In genomic region chr15:20783598-20784184, GRCh38 we compare ENCODE assay signal across 8 cellular contexts.
DNase-seq lines count a peak whose midpoint lies in the region; ATAC-seq and TF ChIP-seq lines count a peak whose summit lies in the region.
"Not testable (repeated sequence)": the region's sequence is repeated elsewhere in the genome, so short reads cannot be mapped to it uniquely, and the experiment has no call there.

No MANE protein-coding gene starts in this region.

- POLR2A ChIA-PET in activated CD4-positive, alpha-beta memory T cell treated with anti-CD3 and anti-CD28 coated beads, Interleukin-2, amount 10 ng/mL, durations not matched to agents 7 days and 5 days (lab: Charles Lee), result not testable (repeated sequence)

- H3K27ac ChIP-seq in DND-41 (ENCODE audit: low read length); aorta (ENCODE audit: low read depth in 1 of 2, low read length in 2 of 2): not testable (repeated sequence)

- H4K20me1 ChIP-seq in DND-41 (ENCODE audit: insufficient read depth, low read length), result not testable (repeated sequence)

- not testable (repeated sequence) for H3K27me3 Mint-ChIP-seq in activated CD4-positive, alpha-beta memory T cell treated with anti-CD3 and anti-CD28 coated beads, Interleukin-2, amount 10 ng/mL, durations not matched to agents 7 days and 5 days; activated T-cell treated with anti-CD3 and anti-CD28 coated beads, Interleukin-2, amount 50 U/mL, for 4 hours (ENCODE audit: low read depth); naive B cell

- not testable (repeated sequence) for H3K27me3 ChIP-seq in DND-41 (ENCODE audit: insufficient read depth, low read length, poor library complexity); aorta (ENCODE audit: control insufficient read depth in 1 of 2, insufficient read depth in 2 of 2, low read length in 1 of 2)

- TF ChIP-seq CTCF in DND-41 (IDR thresholded peaks at IDR 0.05; ENCODE audit: borderline replicate concordance, extremely low read depth, low read length, poor library complexity, severe bottlenecking), result not testable (repeated sequence)

- H3K4me1 Mint-ChIP-seq in activated CD4-positive, alpha-beta memory T cell treated with anti-CD3 and anti-CD28 coated beads, Interleukin-2, amount 10 ng/mL, durations not matched to agents 7 days and 5 days; activated T-cell treated with anti-CD3 and anti-CD28 coated beads, Interleukin-2, amount 50 U/mL, for 4 hours (ENCODE audit: low read depth); naive B cell: not testable (repeated sequence)

- not testable (repeated sequence) for H3K9me3 Mint-ChIP-seq in activated CD4-positive, alpha-beta memory T cell treated with anti-CD3 and anti-CD28 coated beads, Interleukin-2, amount 10 ng/mL, durations not matched to agents 7 days and 5 days; activated T-cell treated with anti-CD3 and anti-CD28 coated beads, Interleukin-2, amount 50 U/mL, for 4 hours; naive B cell

- not testable (repeated sequence) for H3K36me3 Mint-ChIP-seq in activated CD4-positive, alpha-beta memory T cell treated with anti-CD3 and anti-CD28 coated beads, Interleukin-2, amount 10 ng/mL, durations not matched to agents 7 days and 5 days (ENCODE audit: low read depth); activated T-cell treated with anti-CD3 and anti-CD28 coated beads, Interleukin-2, amount 50 U/mL, for 4 hours (ENCODE audit: insufficient read depth); naive B cell

- peak; percentile 69 for ATAC-seq in DND-41 (ENCODE audit: insufficient read depth, low read depth)
- ATAC-seq in activated T-cell treated with anti-CD3 and anti-CD28 coated beads, Interleukin-2, amount 50 U/mL, for 4 hours, result peak in 1 of 2 donors; percentile 50
- peak; percentile 23 to 40 for ATAC-seq in naive B cell (ENCODE audit: low read depth in 2 of 2)
- ATAC-seq in aorta (ENCODE audit: low FRiP score), result not testable (repeated sequence)

- H3K9ac ChIP-seq in DND-41 (ENCODE audit: low read depth, low read length), result not testable (repeated sequence)

- H3K4me3 ChIP-seq in DND-41 (ENCODE audit: low read depth in 1 of 2, low read length in 2 of 2); aorta (ENCODE audit: low read length in 2 of 2): not testable (repeated sequence)

- 7% methylated on average over 10 of the region's 36 CpGs; no CpG with 5 or more reads in 1 of the 2 donors for WGBS in aorta, 2 donors

- not testable (repeated sequence) for H3K4me1 ChIP-seq in DND-41 (ENCODE audit: insufficient read depth, low read length); aorta (ENCODE audit: control insufficient read depth in 1 of 2, insufficient read depth in 2 of 2, low read length in 2 of 2)

- H3K9me3 ChIP-seq in DND-41 (ENCODE audit: insufficient read depth, low read length, severe bottlenecking); aorta (ENCODE audit: control insufficient read depth, low read length): not testable (repeated sequence)

- H2AFZ ChIP-seq in DND-41 (ENCODE audit: low read depth, low read length), result not testable (repeated sequence)

- DNase-seq in DND-41 (peak; percentile 69), T-helper 9 cell (peak; percentile 10), naive B cell (peak; percentile 12), aorta (peak; percentile 54 to 61)
- DNase-seq in activated CD4-positive, alpha-beta memory T cell treated with anti-CD3 and anti-CD28 coated beads, Interleukin-2, amount 10 ng/mL, durations not matched to agents 7 days and 5 days, result peak; percentile 51
- peak; percentile 12 for DNase-seq in activated T-cell treated with anti-CD3 and anti-CD28 coated beads, Interleukin-2, amount 50 U/mL, for 4 hours
- DNase-seq in activated T-helper 9 cell treated with anti-CD3 and anti-CD28 coated beads, Interleukin-2, amount 50 U/mL, for 16 hours (ENCODE audit: low read depth), result peak; percentile 10
- peak; percentile 10 for DNase-seq in central memory CD4-positive, alpha-beta T cell

- H3K4me2 ChIP-seq in DND-41 (ENCODE audit: insufficient read depth, low read length), result not testable (repeated sequence)

- H3K27ac Mint-ChIP-seq in activated CD4-positive, alpha-beta memory T cell treated with anti-CD3 and anti-CD28 coated beads, Interleukin-2, amount 10 ng/mL, durations not matched to agents 7 days and 5 days; naive B cell: not testable (repeated sequence)

- H3K79me2 ChIP-seq in DND-41 (ENCODE audit: insufficient read depth, low read length), result not testable (repeated sequence)

- not testable (repeated sequence) for H3K4me3 Mint-ChIP-seq in activated CD4-positive, alpha-beta memory T cell treated with anti-CD3 and anti-CD28 coated beads, Interleukin-2, amount 10 ng/mL, durations not matched to agents 7 days and 5 days; activated T-cell treated with anti-CD3 and anti-CD28 coated beads, Interleukin-2, amount 50 U/mL, for 4 hours
- H3K4me3 Mint-ChIP-seq in naive B cell, result peak overlapping the region in 1 of 8 donors; percentile 51

- CTCF ChIA-PET in activated CD4-positive, alpha-beta memory T cell treated with anti-CD3 and anti-CD28 coated beads, Interleukin-2, amount 10 ng/mL, durations not matched to agents 7 days and 5 days (lab: Charles Lee), result not testable (repeated sequence)

- intact Hi-C loops in aorta (cut with DNase I), result not testable (repeated sequence)

- H3K36me3 ChIP-seq in DND-41 (ENCODE audit: insufficient read depth, low read length); aorta (ENCODE audit: control insufficient read depth in 1 of 2, insufficient read depth in 2 of 2, low read length in 1 of 2): not testable (repeated sequence)

Comparison
In these comparisons a context has a peak if more than half of its experiments do, and no peak if none do; other contexts are left out.
1. DNase-seq: peak in every context shown above with its lines; median percentile 69 in DND-41; 58 in aorta; 51 in activated CD4-positive, alpha-beta memory T cell treated with anti-CD3 and anti-CD28 coated beads, Interleukin-2, amount 10 ng/mL, durations not matched to agents 7 days and 5 days; 12 in activated T-cell treated with anti-CD3 and anti-CD28 coated beads, Interleukin-2, amount 50 U/mL, for 4 hours; 12 in naive B cell; 10 in T-helper 9 cell; 10 in activated T-helper 9 cell treated with anti-CD3 and anti-CD28 coated beads, Interleukin-2, amount 50 U/mL, for 16 hours; 10 in central memory CD4-positive, alpha-beta T cell.